Comparison of ENCODE assay signal across 8 cellular contexts in genomic region chr2:84906108-84906899, GRCh38. TPM values are rescaled to one million over a fixed set of nuclear protein-coding genes. Genes with fewer than 3 reads are reported as not detected.
DNase-seq lines count a peak whose midpoint lies in the region; ATAC-seq and TF ChIP-seq lines count a peak whose summit lies in the region.

No MANE protein-coding gene starts in this region.

- H3K27ac ChIP-seq in SJCRH30, result peak overlapping the region; percentile 77

- peaks cover 12% of the 10 kb centered on the region; the same call in 1 of the 2 replicates for H3K36me3 ChIP-seq in SJCRH30

- H3K4me1 Mint-ChIP-seq in brain, result peaks cover 37% of the 10 kb centered on the region

- H3K27ac Mint-ChIP-seq in brain, result peak overlapping the region; percentile 89 to 96 (median 92)

- peaks cover 0 to 10% (median 4%) of the 10 kb centered on the region in 5 experiments for H3K9me3 Mint-ChIP-seq in brain

- peaks cover 10% of the 10 kb centered on the region for H3K27me3 Mint-ChIP-seq in brain

- H3K4me1 ChIP-seq in SJCRH30, result peaks cover 3% of the 10 kb centered on the region; the same call in 1 of the 2 replicates

- H3K4me3 ChIP-seq in SJCRH30, result peak overlapping the region; percentile 96

- H3K9me3 ChIP-seq in SJCRH30 (replicated peaks), result no peaks in the 10 kb centered on the region

- H3K36me3 Mint-ChIP-seq in brain, result peaks cover 42% of the 10 kb centered on the region

- peak; percentile 62 for DNase-seq in DMS53 (lab: John Stamatoyannopoulos, UW)
- no peak for DNase-seq in DMS53 treated with DMSO at 0.1 percent for 48 hours (lab: John Stamatoyannopoulos, UW; ENCODE audit: unreplicated experiment)
- DNase-seq in SJCRH30, result peak in 1 of 2 experiments; percentile 28
- peak; percentile 50 for DNase-seq in islet precursor cell
- peak; percentile 70 to 74 for DNase-seq in stimulated activated CD4-positive, alpha-beta T cell treated with anti-CD3 and anti-CD28 coated beads, Interleukin-2, amount 100 ng/mL, for 24 hours
- DNase-seq in HPDE6-E6E7 (ENCODE audit: extremely low spot score), result no peak

- TF ChIP-seq CTCF in brain (conservative IDR thresholded peaks at IDR 0.05), result no peak

- H3K27me3 ChIP-seq in SJCRH30, result no peaks in the 10 kb centered on the region

- H3K4me3 Mint-ChIP-seq in brain, result peak overlapping the region; percentile 87 to 91 (median 89)

- ATAC-seq in HG02870 (IDR thresholded peaks at IDR 0.05; ENCODE audit: unreplicated experiment), result peak; percentile 25

RNA-seq across cellular contexts. Expression of gene TMSB10, which starts 0.8 kb away (rescaled TPM):
- 2,317 and 2,398 TPM in 2 replicates for total RNA-seq in SJCRH30 (2014; rRNA removed; shearing (Covaris generic))
- 4,172 TPM for polyA plus RNA-seq in brain (ENCODE audit: insufficient read depth, low read depth, low replicate concordance)

RNA-seq across cellular contexts. Expression of gene TRABD2A, which starts 25.4 kb away (rescaled TPM):
- total RNA-seq in SJCRH30 (2014; rRNA removed; shearing (Covaris generic)), result 0.86 and 1.4 TPM in 2 replicates
- polyA plus RNA-seq in brain (ENCODE audit: insufficient read depth, low read depth, low replicate concordance), result 0.90 TPM

Comparison
In these comparisons a context has a peak if more than half of its experiments do, and no peak if none do; other contexts are left out.
1. DNase-seq: peak in DMS53 (single experiment), islet precursor cell (single experiment) and stimulated activated CD4-positive, alpha-beta T cell treated with anti-CD3 and anti-CD28 coated beads, Interleukin-2, amount 100 ng/mL, for 24 hours (2 of 2); none in DMS53 treated with DMSO at 0.1 percent for 48 hours (single experiment) and HPDE6-E6E7 (single experiment).